Comparison of ENCODE assay signal across 1 cellular context in the genomic region with DNA sequence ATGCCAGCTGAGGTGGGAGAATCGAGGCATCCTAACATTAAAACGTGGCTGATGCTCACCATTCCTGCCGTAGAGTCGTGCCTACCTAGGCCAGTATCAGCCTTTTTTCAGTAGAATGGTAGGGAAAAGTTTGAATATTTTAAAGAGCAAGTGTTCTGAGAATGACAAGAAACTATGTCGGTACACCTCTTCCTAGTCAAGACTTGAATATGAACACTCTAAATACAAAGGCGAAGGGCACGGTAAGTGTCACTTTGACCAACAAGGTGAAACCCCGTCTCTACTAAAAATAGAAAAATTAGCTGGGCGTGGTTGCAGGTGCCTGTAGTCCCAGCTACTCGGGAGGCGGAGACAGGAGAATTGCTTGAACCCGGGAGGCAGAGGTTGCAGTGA.
TF ChIP-seq lines count a peak whose summit lies in the region.

No MANE protein-coding gene starts in this region.

TF ChIP-seq in GM23338, 12 proteins besides CTCF, POLR2A, EP300 and RAD21 (continued from another document):
- no peak for TF ChIP-seq REST (IDR thresholded peaks at IDR 0.05; ENCODE audit: unreplicated experiment)
- TF ChIP-seq EZH2 (IDR thresholded peaks at IDR 0.05; ENCODE audit: low read depth, unreplicated experiment): no peak
- TF ChIP-seq STAT1 (IDR thresholded peaks at IDR 0.05; ENCODE audit: unreplicated experiment): no peak
- TF ChIP-seq ZNF114 (CRISPR knock-in tag; IDR thresholded peaks at IDR 0.05): no peak
- no peak for TF ChIP-seq POLR2AphosphoS5 (IDR thresholded peaks at IDR 0.05; ENCODE audit: low read depth)
- TF ChIP-seq ZNF331 (CRISPR knock-in tag; IDR thresholded peaks at IDR 0.05; ENCODE audit: low read depth): no peak
- TF ChIP-seq EZH2phosphoT487 (IDR thresholded peaks at IDR 0.05; ENCODE audit: unreplicated experiment): no peak
